16 cellular contexts compared by ENCODE assay signal in genomic region chr18:54112356-54112755, GRCh38.
"Had no signal": no experiment of that assay in that cellular context is flagged by ENCODE, and none has a peak within 500 bp of the region (broad histone marks: within the 10 kb centered on the region; RNA-seq: fewer than 3 reads in every experiment).

No MANE protein-coding gene starts in this region.

- H3K4me1 ChIP-seq: thyroid gland had no signal

- H3K9me3 ChIP-seq: thyroid gland had no signal

- DNase-seq: activated CD4-positive, alpha-beta memory T cell treated with anti-CD3 and anti-CD28 coated beads for 36 hours; activated CD4-positive, alpha-beta T cell treated with anti-CD3 and anti-CD28 coated beads for 36 hours; activated CD8-positive, alpha-beta memory T cell treated with anti-CD3 and anti-CD28 coated beads, Interleukin-2, amount 10 ng/mL, durations not matched to agents 7 days and 5 days; activated T-cell treated with anti-CD3 and anti-CD28 coated beads, Interleukin-2, amount 50 U/mL, for 1 hour; brain microvascular endothelial cell; effector memory CD8-positive, alpha-beta T cell; foreskin keratinocyte; mesenchymal stem cell; naive thymus-derived CD8-positive, alpha-beta T cell; stimulated activated CD4-positive, alpha-beta T cell treated with anti-CD3 and anti-CD28 coated beads, Interleukin-12 subunit alpha, Interleukin-12 subunit beta, amount 100 ng/mL, for 4 hours; stimulated activated CD4-positive, alpha-beta T cell treated with anti-CD3 and anti-CD28 coated beads, Interleukin-2, amount 100 ng/mL, for 24 hours; thyroid gland had no signal

- FAIRE-seq: urothelium cell line had no signal

- H3K27me3 ChIP-seq: brain microvascular endothelial cell, foreskin keratinocyte, thyroid gland had no signal

- H3K36me3 ChIP-seq: brain microvascular endothelial cell, thyroid gland had no signal

- ATAC-seq: activated CD4-positive, alpha-beta T cell treated with anti-CD3 and anti-CD28 coated beads for 36 hours; activated CD8-positive, alpha-beta memory T cell treated with anti-CD3 and anti-CD28 coated beads, Interleukin-2, amount 10 ng/mL, durations not matched to agents 7 days and 5 days; activated naive CD4-positive, alpha-beta T cell treated with anti-CD3 and anti-CD28 coated beads, Interleukin-2, amount 50 U/mL, for 72 hours; effector memory CD8-positive, alpha-beta T cell; foreskin keratinocyte; naive thymus-derived CD8-positive, alpha-beta T cell; stimulated activated effector memory CD8-positive, alpha-beta T cell treated with anti-CD3 and anti-CD28 coated beads, Interleukin-12 subunit alpha, Interleukin-12 subunit beta, amount 100 ng/mL, for 72 hours had no signal

- H3K4me3 ChIP-seq: thyroid gland had no signal

- H3K27ac ChIP-seq: brain microvascular endothelial cell, epithelial cell of prostate, foreskin keratinocyte, thyroid gland had no signal
